2 cellular contexts compared by ENCODE assay signal in genomic region chr16:89375686-89376085, GRCh38.
A peak's percentile ranks its signal among the peaks of the same experiment; 100 is the strongest.
TF ChIP-seq lines count a peak whose summit lies in the region.

No MANE protein-coding gene starts in this region.

TF ChIP-seq in HEK293T, 16 proteins besides CTCF, POLR2A, EP300 and RAD21 (continued from another document):
- TF ChIP-seq NFRKB (IDR thresholded peaks at IDR 0.05) (no peak), ZNF384 (IDR thresholded peaks at IDR 0.05) (peak; percentile 53; the same call in 1 of the 2 replicates), SP1 (IDR thresholded peaks at IDR 0.05) (no peak), BHLHE40 (IDR thresholded peaks at IDR 0.05; ENCODE audit: borderline replicate concordance) (no peak), TARDBP (IDR thresholded peaks at IDR 0.05) (no peak)
TF ChIP-seq in HEK293T: peak in this region for 1.

TF ChIP-seq in WTC11, 78 proteins besides CTCF, POLR2A, EP300 and RAD21:
- TF ChIP-seq ZNF138 (CRISPR knock-in tag; conservative IDR thresholded peaks at IDR 0.05): no peak
- TF ChIP-seq TCF7 (CRISPR knock-in tag; IDR thresholded peaks at IDR 0.05; ENCODE audit: low read depth): no peak
- TF ChIP-seq ZNF532 (CRISPR knock-in tag; IDR thresholded peaks at IDR 0.05; ENCODE audit: borderline replicate concordance): no peak
- no peak for TF ChIP-seq ATF1 (CRISPR knock-in tag; IDR thresholded peaks at IDR 0.05)
